Comparison of ENCODE assay signal across 8 cellular contexts in genomic region chr18:63318882-63319382, GRCh38. TPM values are rescaled to one million over a fixed set of nuclear protein-coding genes. Genes with fewer than 3 reads are reported as not detected.
A peak's percentile ranks its signal among the peaks of the same experiment; 100 is the strongest.
DNase-seq lines count a peak whose midpoint lies in the region; ATAC-seq and TF ChIP-seq lines count a peak whose summit lies in the region.

No MANE protein-coding gene starts in this region.

- no peaks in the 10 kb centered on the region for H4K20me1 ChIP-seq in PC-3 (ENCODE audit: low read length)

- BruUV-seq in PC-3 (replicated peaks; lab: Mats Ljungman, UMichigan): no TSS peak

- H3K36me3 ChIP-seq in PC-3 (ENCODE audit: low read depth, low read length) (no peaks in the 10 kb centered on the region), esophagus muscularis mucosa (no peaks in the 10 kb centered on the region), psoas muscle (ENCODE audit: insufficient read depth in 1 of 2, low read depth in 1 of 2) (no peaks in the 10 kb centered on the region)

- no peak for TF ChIP-seq CTCF in GM12875 (IDR thresholded peaks at IDR 0.05; ENCODE audit: borderline replicate concordance, insufficient read depth, low read depth, low read length)
- no peak for TF ChIP-seq CTCF in PC-3 (conservative IDR thresholded peaks at IDR 0.05; ENCODE audit: low read depth, low read length)
- no peak for TF ChIP-seq CTCF in esophagus muscularis mucosa (IDR thresholded peaks at IDR 0.05)
- TF ChIP-seq CTCF in psoas muscle (IDR thresholded peaks at IDR 0.05): no peak

- no peak for ATAC-seq in PC-3
- ATAC-seq in psoas muscle: no peak
- no peak for ATAC-seq in HG02588 (IDR thresholded peaks at IDR 0.05; ENCODE audit: unreplicated experiment)
- no peak for ATAC-seq in HG02884 (IDR thresholded peaks at IDR 0.05; ENCODE audit: unreplicated experiment)
- no peak for ATAC-seq in HG03565 (IDR thresholded peaks at IDR 0.05; ENCODE audit: unreplicated experiment)

- under 1% methylated on average over 9 of the region's 9 CpGs for WGBS in esophagus muscularis mucosa
- 0 to 1% (median 0%) methylated on average over 9 of the region's 9 CpGs for WGBS in psoas muscle, 3 donors

- peak overlapping the region; percentile 86 for H3K4me3 ChIP-seq in GM12875 (ENCODE audit: low read depth, low read length)
- peak overlapping the region; percentile 84 for H3K4me3 ChIP-seq in PC-3 (ENCODE audit: low read length)
- H3K4me3 ChIP-seq in esophagus muscularis mucosa: peak overlapping the region; percentile 69 to 92 (median 78)
- peak overlapping the region; percentile 71 for H3K4me3 ChIP-seq in psoas muscle

- TF ChIP-seq EP300 in esophagus muscularis mucosa (IDR thresholded peaks at IDR 0.05): no peak

- DNase-seq in PC-3 (no peak), esophagus muscularis mucosa (ENCODE audit: extremely low spot score) (no peak), psoas muscle (no peak), iPS-NIHi11 (ENCODE audit: low spot score) (no peak)

- no peak overlapping the region for H3K27ac ChIP-seq in PC-3 (ENCODE audit: low read length)
- H3K27ac ChIP-seq in esophagus muscularis mucosa (replicated peaks in 1 of 4): peak overlapping the region; percentile 88 to 93 (median 92)
- H3K27ac ChIP-seq in psoas muscle: peak overlapping the region; percentile 87

- no peaks in the 10 kb centered on the region for H3K9me3 ChIP-seq in PC-3 (ENCODE audit: low read length)
- no peaks in the 10 kb centered on the region for H3K9me3 ChIP-seq in esophagus muscularis mucosa
- H3K9me3 ChIP-seq in psoas muscle: no peaks in the 10 kb centered on the region

- H3K9ac ChIP-seq in PC-3 (ENCODE audit: low read length): peak overlapping the region; percentile 38; the same call in 1 of the 2 replicates

- no peaks in the 10 kb centered on the region for H3F3A ChIP-seq in PC-3 (ENCODE audit: low read length, unreplicated experiment)

- H3K9me2 ChIP-seq in PC-3 (replicated peaks; ENCODE audit: low read length): no peaks in the 10 kb centered on the region

- H3K4me1 ChIP-seq in PC-3 (ENCODE audit: insufficient read depth, low read length) (peaks cover 27% of the 10 kb centered on the region), esophagus muscularis mucosa (peaks cover 15 to 73% (median 62%) of the 10 kb centered on the region in 4 donors), psoas muscle (peaks cover 37% of the 10 kb centered on the region)

- H3K27me3 ChIP-seq in PC-3 (ENCODE audit: low read length): no peaks in the 10 kb centered on the region
- peaks cover 0 to 4% (median 0%) of the 10 kb centered on the region in 4 donors for H3K27me3 ChIP-seq in esophagus muscularis mucosa
- H3K27me3 ChIP-seq in psoas muscle (ENCODE audit: insufficient read depth in 3 of 3, low read length in 2 of 3): no peaks in the 10 kb centered on the region

- CTCF ChIA-PET in PC-3 (lab: Charles Lee): no interaction called here

- POLR2A ChIA-PET in PC-3 (lab: Charles Lee; ENCODE audit: unreplicated experiment): interaction anchor here (0.7 kb wide), 1 partner anchor 199 kb away, joined by 4 read pairs; no protein-coding TSS in a partner anchor

- H3K4me2 ChIP-seq in PC-3 (ENCODE audit: low read length): peak overlapping the region; percentile 99

- H3K79me2 ChIP-seq in PC-3 (ENCODE audit: low read length): no peaks in the 10 kb centered on the region

- intact Hi-C loops in PC-3 (cut with micrococcal nuclease) (no loop called here), esophagus muscularis mucosa (cut with DNase I) (loop anchor here (5.0 kb wide), 2 partner anchors 82 to 162 kb away; no protein-coding TSS in a partner anchor), psoas muscle (cut with DNase I) (loop anchor here (5.0 kb wide), 4 partner anchors 47 to 187 kb away; no protein-coding TSS in a partner anchor)

- H2AFZ ChIP-seq in PC-3 (ENCODE audit: low read length): peak overlapping the region; percentile 95

- TF ChIP-seq POLR2A in esophagus muscularis mucosa (IDR thresholded peaks at IDR 0.05; ENCODE audit: low read depth): no peak

RNA-seq across cellular contexts. Expression of gene BCL2, which starts 0.6 kb away (rescaled TPM):
- 1.3 and 1.5 TPM in 2 replicates for total RNA-seq in PC-3 (2014; rRNA removed)
- 10 to 100 TPM; 25.2 to 39.0 (median 36.1) TPM for total RNA-seq in esophagus muscularis mucosa
- 10 to 100 TPM in 2 of 4 donors, 1 to 10 TPM in 2; 8.9 to 27.0 (median 14.5) TPM for total RNA-seq in psoas muscle
- polyA plus RNA-seq in psoas muscle: 1 to 10 TPM; 1.1 to 8.3 (median 4.1) TPM

RNA-seq across cellular contexts. Expression of gene KDSR, which starts 48.1 kb away (rescaled TPM):
- total RNA-seq in PC-3 (2014; rRNA removed) (15.8 and 16.1 TPM in 2 replicates), esophagus muscularis mucosa (10 to 100 TPM; 41.8 to 58.8 (median 49.8) TPM), psoas muscle (10 to 100 TPM; 17.6 to 33.0 (median 25.6) TPM)
- 10 to 100 TPM; 10.4 to 23.9 (median 11.4) TPM for polyA plus RNA-seq in psoas muscle
